In genomic region chr2:122634261-122634660, GRCh38 we compare ENCODE assay signal across 13 cellular contexts.
DNase-seq lines count a peak whose midpoint lies in the region.
"Had no signal": no experiment of that assay in that cellular context is flagged by ENCODE, and none has a peak within 500 bp of the region (broad histone marks: within the 10 kb centered on the region; RNA-seq: fewer than 3 reads in every experiment).

No MANE protein-coding gene starts in this region.

- no peaks in the 10 kb centered on the region for H3K36me3 ChIP-seq in GM23248 (ENCODE audit: low read depth)
- no peaks in the 10 kb centered on the region for H3K36me3 ChIP-seq in skeletal muscle satellite cell (ENCODE audit: insufficient read depth, low read length)
- H3K36me3 ChIP-seq: SJSA1 had no signal

- H3K9me3 ChIP-seq in GM23248 (ENCODE audit: low read depth) (no peaks in the 10 kb centered on the region), skeletal muscle satellite cell (replicated peaks; ENCODE audit: low read length) (no peaks in the 10 kb centered on the region)

- H3K27me3 ChIP-seq in GM23248 (replicated peaks; ENCODE audit: insufficient read depth) = no peaks in the 10 kb centered on the region
- no peaks in the 10 kb centered on the region for H3K27me3 ChIP-seq in skeletal muscle satellite cell (ENCODE audit: control insufficient read depth, insufficient read depth, low read length)
- H3K27me3 ChIP-seq: SJSA1 had no signal

- WGBS in GM23248 (ENCODE audit: low coverage in 1 of 2, low lambda C conversion rate in 2 of 2, missing lambda C conversion rate in 2 of 2), 2 experiments = 14 to 15% methylated on average over 1 of the region's 1 CpG

- H4K20me1 ChIP-seq in GM23248 (ENCODE audit: insufficient read depth) = no peaks in the 10 kb centered on the region

- H3K4me2 ChIP-seq in GM23248 (ENCODE audit: unreplicated experiment) (peak overlapping the region; percentile 33), skeletal muscle satellite cell (ENCODE audit: low read length) (peak overlapping the region; percentile 38)

- no peaks in the 10 kb centered on the region for H3K79me2 ChIP-seq in GM23248 (ENCODE audit: insufficient read depth)

- no peaks in the 10 kb centered on the region for H3K9me2 ChIP-seq in GM23248 (ENCODE audit: insufficient read depth)

- H2AFZ ChIP-seq in GM23248 = no peak overlapping the region

- peak overlapping the region; percentile 18; the same call in 1 of the 2 replicates for H3K4me3 ChIP-seq in GM23248
- no peak overlapping the region for H3K4me3 ChIP-seq in skeletal muscle satellite cell (ENCODE audit: low read length)
- H3K4me3 ChIP-seq: lung, SJSA1 had no signal

- peak overlapping the region; percentile 73 for H3K27ac ChIP-seq in GM23248
- H3K27ac ChIP-seq: SJSA1 had no signal

- in situ Hi-C loops in GM23248 (cut with MboI) = no loop called here
- in situ Hi-C loops in SK-MEL-5 (cut with HindIII; ENCODE audit: low pct_unique_long_range_greater_than_20kb, low sequenced_read_pairs) = no loop called here

- H3F3A ChIP-seq in GM23248 (ENCODE audit: insufficient read depth) = peaks cover 19% of the 10 kb centered on the region

- H3K9ac ChIP-seq in GM23248 (peak overlapping the region; percentile 40), skeletal muscle satellite cell (ENCODE audit: low read depth, low read length) (peak overlapping the region; percentile 38)

- H3K4me1 ChIP-seq in GM23248 (ENCODE audit: insufficient read depth) = peaks cover 30% of the 10 kb centered on the region
- H3K4me1 ChIP-seq in skeletal muscle satellite cell (ENCODE audit: control insufficient read depth, insufficient read depth, low read length) = peaks cover 30% of the 10 kb centered on the region
- H3K4me1 ChIP-seq: SJSA1 had no signal

- DNase-seq in GM23248 = peak; percentile 91
- peak; percentile 41 for DNase-seq in SK-MEL-5 (ENCODE audit: low read depth, low spot score)
- DNase-seq in fibroblast of the conjunctiva (ENCODE audit: low read depth) = peak; percentile 82
- DNase-seq in AML-193 (lab: John Stamatoyannopoulos, UW) = no peak
- no peak for DNase-seq in NCI-H2227 (lab: John Stamatoyannopoulos, UW; ENCODE audit: unreplicated experiment)
- DNase-seq in COR-L47 (lab: John Stamatoyannopoulos, UW) = no peak
- no peak for DNase-seq in NCI-H146 treated with DMSO at 0.1 percent for 48 hours (lab: John Stamatoyannopoulos, UW; ENCODE audit: unreplicated experiment)
- DNase-seq: activated CD4-positive, alpha-beta T cell treated with anti-CD3 and anti-CD28 coated beads for 36 hours; DMS79; NCI-H526 treated with DMSO at 0.1 percent for 48 hours had no signal

Comparison
In these comparisons a context has a peak if more than half of its experiments do, and no peak if none do; other contexts are left out.
1. DNase-seq: peak in GM23248 (single experiment), SK-MEL-5 (single experiment) and fibroblast of the conjunctiva (single experiment); none in AML-193 (0 of 2), NCI-H2227 (single experiment), COR-L47 (single experiment) and NCI-H146 treated with DMSO at 0.1 percent for 48 hours (single experiment).